9 cellular contexts compared by ENCODE assay signal in genomic region chr2:169038338-169038757, GRCh38. TPM values are rescaled to one million over a fixed set of nuclear protein-coding genes. Genes with fewer than 3 reads are reported as not detected.
DNase-seq lines count a peak whose midpoint lies in the region; ATAC-seq and TF ChIP-seq lines count a peak whose summit lies in the region.
"Had no signal": no experiment of that assay in that cellular context is flagged by ENCODE, and none has a peak within 500 bp of the region (broad histone marks: within the 10 kb centered on the region; RNA-seq: fewer than 3 reads in every experiment).

No MANE protein-coding gene starts in this region.

- intact Hi-C loops in left ventricle myocardium superior (cut with micrococcal nuclease): no loop called here

- H3K4me3 ChIP-seq in GM12865 (ENCODE audit: low read depth, low read length) (no peak overlapping the region), fibroblast of the aortic adventitia (ENCODE audit: low read depth, low read length) (no peak overlapping the region), coronary artery (no peak overlapping the region)

- H3K27ac ChIP-seq in coronary artery: no peak overlapping the region

- TF ChIP-seq CTCF in GM12865 (IDR thresholded peaks at IDR 0.05; ENCODE audit: insufficient read depth, low read depth, low read length, missing control alignments) (no peak), fibroblast of the aortic adventitia (IDR thresholded peaks at IDR 0.05; ENCODE audit: insufficient read depth, low read length) (no peak), coronary artery (IDR thresholded peaks at IDR 0.05) (no peak)

- DNase-seq in GM12865 (ENCODE audit: low read depth) (peak; percentile 35), LHCN-M2 (ENCODE audit: low read depth) (peak; percentile 45), fibroblast of the aortic adventitia (ENCODE audit: low read depth) (peak; percentile 4), coronary artery (ENCODE audit: low spot score) (no peak), NCI-H187 (lab: John Stamatoyannopoulos, UW) (no peak), left ventricle myocardium superior (no peak), amniotic stem cell (lab: John Stamatoyannopoulos, UW) (no peak)

- ATAC-seq in GM21737 (IDR thresholded peaks at IDR 0.05; ENCODE audit: unreplicated experiment) (peak; percentile 54), left ventricle myocardium superior (no peak)

RNA-seq across cellular contexts. Expression of gene ABCB11, which starts 7.2 kb away (rescaled TPM):
- total RNA-seq in LHCN-M2 (2014; rRNA removed) (not detected in 2 replicates), fibroblast of the aortic adventitia (ENCODE audit: low replicate concordance) (not detected in 2 replicates), left ventricle myocardium superior (0.25 TPM)
- polyA plus RNA-seq in LHCN-M2 (2012): not detected

RNA-seq across cellular contexts. Expression of gene DHRS9, which starts 31.0 kb away (rescaled TPM):
- total RNA-seq in LHCN-M2 (2014; rRNA removed): not detected in 2 replicates
- polyA plus RNA-seq in LHCN-M2 (2012): not detected
- 0.36 TPM in 1 of 2 replicates, not detected in the other for total RNA-seq in fibroblast of the aortic adventitia (ENCODE audit: low replicate concordance)
- total RNA-seq in left ventricle myocardium superior: 0.74 TPM
- total RNA-seq: neural crest cell had no signal

Comparison
In these comparisons a context has a peak if more than half of its experiments do, and no peak if none do; other contexts are left out.
1. DNase-seq: peak in GM12865 (single experiment), LHCN-M2 (single experiment) and fibroblast of the aortic adventitia (single experiment); none in coronary artery (single experiment), NCI-H187 (0 of 2), left ventricle myocardium superior (single experiment) and amniotic stem cell (single experiment).